ENCODE assay signal across 1 cellular context in the genomic region with DNA sequence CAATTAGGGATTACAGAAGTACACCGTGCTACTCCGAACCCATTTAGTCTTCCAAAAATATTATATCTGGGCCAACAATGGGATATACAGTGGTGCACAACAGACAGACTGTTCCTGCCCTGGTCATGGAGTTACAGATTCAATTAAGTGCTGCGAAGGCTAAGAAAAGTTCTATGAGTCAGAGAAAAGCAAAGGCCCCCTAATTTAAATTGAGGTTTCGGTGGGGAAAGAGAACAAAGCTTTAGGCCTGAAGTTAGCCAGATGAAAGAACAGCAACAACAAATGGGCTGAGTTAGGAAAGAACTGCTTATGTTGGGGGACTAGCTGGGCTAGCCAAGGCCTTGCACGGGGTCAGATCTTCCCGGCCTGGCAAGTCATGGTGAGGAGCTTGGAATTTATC.
TF ChIP-seq lines count a peak whose summit lies in the region.

No MANE protein-coding gene starts in this region.

TF ChIP-seq in GM23338, 12 proteins besides CTCF, POLR2A, EP300 and RAD21 (continued from another document):
- TF ChIP-seq, protein P1, sequence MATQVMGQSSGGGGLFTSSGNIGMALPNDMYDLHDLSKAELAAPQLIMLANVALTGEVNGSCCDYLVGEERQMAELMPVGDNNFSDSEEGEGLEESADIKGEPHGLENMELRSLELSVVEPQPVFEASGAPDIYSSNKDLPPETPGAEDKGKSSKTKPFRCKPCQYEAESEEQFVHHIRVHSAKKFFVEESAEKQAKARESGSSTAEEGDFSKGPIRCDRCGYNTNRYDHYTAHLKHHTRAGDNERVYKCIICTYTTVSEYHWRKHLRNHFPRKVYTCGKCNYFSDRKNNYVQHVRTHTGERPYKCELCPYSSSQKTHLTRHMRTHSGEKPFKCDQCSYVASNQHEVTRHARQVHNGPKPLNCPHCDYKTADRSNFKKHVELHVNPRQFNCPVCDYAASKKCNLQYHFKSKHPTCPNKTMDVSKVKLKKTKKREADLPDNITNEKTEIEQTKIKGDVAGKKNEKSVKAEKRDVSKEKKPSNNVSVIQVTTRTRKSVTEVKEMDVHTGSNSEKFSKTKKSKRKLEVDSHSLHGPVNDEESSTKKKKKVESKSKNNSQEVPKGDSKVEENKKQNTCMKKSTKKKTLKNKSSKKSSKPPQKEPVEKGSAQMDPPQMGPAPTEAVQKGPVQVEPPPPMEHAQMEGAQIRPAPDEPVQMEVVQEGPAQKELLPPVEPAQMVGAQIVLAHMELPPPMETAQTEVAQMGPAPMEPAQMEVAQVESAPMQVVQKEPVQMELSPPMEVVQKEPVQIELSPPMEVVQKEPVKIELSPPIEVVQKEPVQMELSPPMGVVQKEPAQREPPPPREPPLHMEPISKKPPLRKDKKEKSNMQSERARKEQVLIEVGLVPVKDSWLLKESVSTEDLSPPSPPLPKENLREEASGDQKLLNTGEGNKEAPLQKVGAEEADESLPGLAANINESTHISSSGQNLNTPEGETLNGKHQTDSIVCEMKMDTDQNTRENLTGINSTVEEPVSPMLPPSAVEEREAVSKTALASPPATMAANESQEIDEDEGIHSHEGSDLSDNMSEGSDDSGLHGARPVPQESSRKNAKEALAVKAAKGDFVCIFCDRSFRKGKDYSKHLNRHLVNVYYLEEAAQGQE (IDR thresholded peaks at IDR 0.05; ENCODE audit: unreplicated experiment) = no peak
- TF ChIP-seq NANOG (IDR thresholded peaks at IDR 0.05; ENCODE audit: borderline replicate concordance) (no peak), EZH2phosphoT487 (IDR thresholded peaks at IDR 0.05; ENCODE audit: unreplicated experiment) (no peak)
- TF ChIP-seq, protein P2, sequence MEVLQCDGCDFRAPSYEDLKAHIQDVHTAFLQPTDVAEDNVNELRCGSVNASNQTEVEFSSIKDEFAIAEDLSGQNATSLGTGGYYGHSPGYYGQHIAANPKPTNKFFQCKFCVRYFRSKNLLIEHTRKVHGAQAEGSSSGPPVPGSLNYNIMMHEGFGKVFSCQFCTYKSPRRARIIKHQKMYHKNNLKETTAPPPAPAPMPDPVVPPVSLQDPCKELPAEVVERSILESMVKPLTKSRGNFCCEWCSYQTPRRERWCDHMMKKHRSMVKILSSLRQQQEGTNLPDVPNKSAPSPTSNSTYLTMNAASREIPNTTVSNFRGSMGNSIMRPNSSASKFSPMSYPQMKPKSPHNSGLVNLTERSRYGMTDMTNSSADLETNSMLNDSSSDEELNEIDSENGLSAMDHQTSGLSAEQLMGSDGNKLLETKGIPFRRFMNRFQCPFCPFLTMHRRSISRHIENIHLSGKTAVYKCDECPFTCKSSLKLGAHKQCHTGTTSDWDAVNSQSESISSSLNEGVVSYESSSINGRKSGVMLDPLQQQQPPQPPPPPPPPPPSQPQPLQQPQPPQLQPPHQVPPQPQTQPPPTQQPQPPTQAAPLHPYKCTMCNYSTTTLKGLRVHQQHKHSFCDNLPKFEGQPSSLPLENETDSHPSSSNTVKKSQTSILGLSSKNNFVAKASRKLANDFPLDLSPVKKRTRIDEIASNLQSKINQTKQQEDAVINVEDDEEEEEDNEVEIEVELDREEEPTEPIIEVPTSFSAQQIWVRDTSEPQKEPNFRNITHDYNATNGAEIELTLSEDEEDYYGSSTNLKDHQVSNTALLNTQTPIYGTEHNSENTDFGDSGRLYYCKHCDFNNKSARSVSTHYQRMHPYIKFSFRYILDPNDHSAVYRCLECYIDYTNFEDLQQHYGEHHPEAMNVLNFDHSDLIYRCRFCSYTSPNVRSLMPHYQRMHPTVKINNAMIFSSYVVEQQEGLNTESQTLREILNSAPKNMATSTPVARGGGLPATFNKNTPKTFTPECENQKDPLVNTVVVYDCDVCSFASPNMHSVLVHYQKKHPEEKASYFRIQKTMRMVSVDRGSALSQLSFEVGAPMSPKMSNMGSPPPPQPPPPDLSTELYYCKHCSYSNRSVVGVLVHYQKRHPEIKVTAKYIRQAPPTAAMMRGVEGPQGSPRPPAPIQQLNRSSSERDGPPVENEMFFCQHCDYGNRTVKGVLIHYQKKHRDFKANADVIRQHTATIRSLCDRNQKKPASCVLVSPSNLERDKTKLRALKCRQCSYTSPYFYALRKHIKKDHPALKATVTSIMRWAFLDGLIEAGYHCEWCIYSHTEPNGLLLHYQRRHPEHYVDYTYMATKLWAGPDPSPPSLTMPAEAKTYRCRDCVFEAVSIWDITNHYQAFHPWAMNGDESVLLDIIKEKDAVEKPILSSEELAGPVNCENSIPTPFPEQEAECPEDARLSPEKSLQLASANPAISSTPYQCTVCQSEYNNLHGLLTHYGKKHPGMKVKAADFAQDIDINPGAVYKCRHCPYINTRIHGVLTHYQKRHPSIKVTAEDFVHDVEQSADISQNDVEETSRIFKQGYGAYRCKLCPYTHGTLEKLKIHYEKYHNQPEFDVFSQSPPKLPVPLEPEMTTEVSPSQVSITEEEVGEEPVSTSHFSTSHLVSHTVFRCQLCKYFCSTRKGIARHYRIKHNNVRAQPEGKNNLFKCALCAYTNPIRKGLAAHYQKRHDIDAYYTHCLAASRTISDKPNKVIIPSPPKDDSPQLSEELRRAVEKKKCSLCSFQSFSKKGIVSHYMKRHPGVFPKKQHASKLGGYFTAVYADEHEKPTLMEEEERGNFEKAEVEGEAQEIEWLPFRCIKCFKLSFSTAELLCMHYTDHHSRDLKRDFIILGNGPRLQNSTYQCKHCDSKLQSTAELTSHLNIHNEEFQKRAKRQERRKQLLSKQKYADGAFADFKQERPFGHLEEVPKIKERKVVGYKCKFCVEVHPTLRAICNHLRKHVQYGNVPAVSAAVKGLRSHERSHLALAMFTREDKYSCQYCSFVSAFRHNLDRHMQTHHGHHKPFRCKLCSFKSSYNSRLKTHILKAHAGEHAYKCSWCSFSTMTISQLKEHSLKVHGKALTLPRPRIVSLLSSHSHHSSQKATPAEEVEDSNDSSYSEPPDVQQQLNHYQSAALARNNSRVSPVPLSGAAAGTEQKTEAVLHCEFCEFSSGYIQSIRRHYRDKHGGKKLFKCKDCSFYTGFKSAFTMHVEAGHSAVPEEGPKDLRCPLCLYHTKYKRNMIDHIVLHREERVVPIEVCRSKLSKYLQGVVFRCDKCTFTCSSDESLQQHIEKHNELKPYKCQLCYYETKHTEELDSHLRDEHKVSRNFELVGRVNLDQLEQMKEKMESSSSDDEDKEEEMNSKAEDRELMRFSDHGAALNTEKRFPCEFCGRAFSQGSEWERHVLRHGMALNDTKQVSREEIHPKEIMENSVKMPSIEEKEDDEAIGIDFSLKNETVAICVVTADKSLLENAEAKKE (CRISPR knock-in tag; IDR thresholded peaks at IDR 0.05) = no peak
